In the genomic region with DNA sequence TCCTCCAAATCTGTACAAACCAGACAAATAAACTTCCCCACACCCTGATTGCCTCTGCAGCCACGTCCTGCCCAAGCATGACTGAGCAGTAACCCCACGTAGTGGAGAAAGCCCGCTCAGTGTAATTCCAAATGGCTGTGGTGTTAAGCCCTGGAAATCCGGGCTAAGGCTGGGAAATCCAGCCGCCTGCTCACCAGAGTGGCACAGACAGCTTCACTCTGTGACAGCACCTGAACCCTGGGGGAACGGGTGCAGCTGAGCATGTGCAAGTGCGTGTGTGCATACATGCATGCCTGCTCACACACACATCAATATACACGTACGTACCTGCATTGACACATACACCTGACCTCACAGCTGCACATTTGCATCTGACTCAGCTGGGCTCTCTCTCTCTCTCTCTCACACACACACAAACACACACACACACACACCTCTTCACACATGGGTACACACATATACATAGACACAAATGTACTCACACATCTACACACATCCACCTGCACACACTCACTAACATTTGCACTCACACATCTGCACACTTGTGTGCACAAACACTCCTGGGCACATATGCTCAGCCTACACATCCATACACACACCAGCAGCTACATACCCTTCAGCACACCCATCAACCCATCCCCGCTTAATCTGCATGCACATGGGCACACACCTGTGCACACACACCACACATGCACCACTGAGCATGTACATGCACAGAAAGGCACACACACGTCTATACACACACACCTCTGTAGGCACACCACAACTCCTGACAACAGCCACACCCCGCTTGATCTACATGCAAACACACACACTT, we compare ENCODE assay signal across 1 cellular context.
TF ChIP-seq lines count a peak whose summit lies in the region.

No MANE protein-coding gene starts in this region.

TF ChIP-seq in HepG2, 621 proteins besides CTCF, POLR2A, EP300 and RAD21 (continued from another document):
- TF ChIP-seq, protein P1, sequence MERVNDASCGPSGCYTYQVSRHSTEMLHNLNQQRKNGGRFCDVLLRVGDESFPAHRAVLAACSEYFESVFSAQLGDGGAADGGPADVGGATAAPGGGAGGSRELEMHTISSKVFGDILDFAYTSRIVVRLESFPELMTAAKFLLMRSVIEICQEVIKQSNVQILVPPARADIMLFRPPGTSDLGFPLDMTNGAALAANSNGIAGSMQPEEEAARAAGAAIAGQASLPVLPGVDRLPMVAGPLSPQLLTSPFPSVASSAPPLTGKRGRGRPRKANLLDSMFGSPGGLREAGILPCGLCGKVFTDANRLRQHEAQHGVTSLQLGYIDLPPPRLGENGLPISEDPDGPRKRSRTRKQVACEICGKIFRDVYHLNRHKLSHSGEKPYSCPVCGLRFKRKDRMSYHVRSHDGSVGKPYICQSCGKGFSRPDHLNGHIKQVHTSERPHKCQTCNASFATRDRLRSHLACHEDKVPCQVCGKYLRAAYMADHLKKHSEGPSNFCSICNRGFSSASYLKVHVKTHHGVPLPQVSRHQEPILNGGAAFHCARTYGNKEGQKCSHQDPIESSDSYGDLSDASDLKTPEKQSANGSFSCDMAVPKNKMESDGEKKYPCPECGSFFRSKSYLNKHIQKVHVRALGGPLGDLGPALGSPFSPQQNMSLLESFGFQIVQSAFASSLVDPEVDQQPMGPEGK (CRISPR knock-in tag; IDR thresholded peaks at IDR 0.05): no peak
- TF ChIP-seq ESRRA (CRISPR knock-in tag; IDR thresholded peaks at IDR 0.05; ENCODE audit: low read depth) (no peak), AGO1 (IDR thresholded peaks at IDR 0.05; ENCODE audit: low read depth, low read length, poor library complexity, severe bottlenecking) (no peak), ZNF629 (CRISPR knock-in tag; conservative IDR thresholded peaks at IDR 0.05) (no peak), TMF1 (CRISPR knock-in tag; IDR thresholded peaks at IDR 0.05; ENCODE audit: low read depth) (no peak), IKZF1 (IDR thresholded peaks at IDR 0.05) (peak; percentile 57; the same call in 1 of the 2 replicates), FOXP1 (IDR thresholded peaks at IDR 0.05) (0 out of 2 replicates have a peak, but pooled peaks have one; percentile 12), FOXP1 (CRISPR knock-in tag; IDR thresholded peaks at IDR 0.05) (no peak), ZC3H4 (CRISPR knock-in tag; IDR thresholded peaks at IDR 0.05; ENCODE audit: borderline replicate concordance) (no peak), NBN (conservative IDR thresholded peaks at IDR 0.05) (0 out of 2 replicates have a peak, but pooled peaks have one; percentile 78)
